In the genomic region with DNA sequence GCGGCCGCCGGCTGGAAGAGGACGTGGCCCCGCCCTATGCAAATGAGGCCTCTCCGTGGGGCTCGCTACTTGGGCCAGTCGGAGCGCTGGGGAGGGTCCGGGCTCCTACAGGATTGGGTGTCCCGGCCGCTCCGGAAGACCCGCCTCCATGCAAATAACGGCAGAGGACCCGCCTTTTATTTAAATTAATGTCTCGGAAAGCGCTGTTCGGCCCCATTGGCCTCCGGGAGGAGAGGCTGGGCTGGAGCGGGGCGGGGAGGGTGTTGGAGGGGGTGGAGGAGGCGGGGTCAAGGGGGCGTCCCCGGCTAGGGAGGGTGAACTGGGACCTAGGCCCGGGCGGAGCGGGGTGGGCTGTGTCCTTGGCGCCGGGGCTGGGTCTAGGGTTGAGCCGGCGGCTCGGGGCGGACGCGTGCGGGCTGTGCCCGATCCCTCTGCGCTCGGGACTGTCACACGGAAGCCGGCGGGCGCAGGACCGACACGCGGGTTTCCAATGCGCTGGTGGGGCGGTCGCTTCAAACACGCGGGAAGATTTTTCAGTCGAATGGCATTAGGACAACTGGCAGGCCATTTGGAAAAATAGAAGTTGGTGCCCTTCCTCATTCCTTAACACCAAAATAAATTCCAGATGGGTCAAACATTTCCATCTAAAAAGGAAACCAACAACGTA, we compare ENCODE assay signal across 8 cellular contexts. TPM values are rescaled to one million over a fixed set of nuclear protein-coding genes. Genes with fewer than 3 reads are reported as not detected.
DNase-seq lines count a peak whose midpoint lies in the region; ATAC-seq and TF ChIP-seq lines count a peak whose summit lies in the region.

No MANE protein-coding gene starts in this region.

- intact Hi-C loops in left ventricle myocardium superior (cut with micrococcal nuclease) (no loop called here), prostate gland (cut with DNase I) (loop anchor here (5.0 kb wide), 1 partner anchor 40 kb away; the partner anchor contains the start of gene POLD2)

- H3K4me1 ChIP-seq in prostate gland (replicated peaks) (no peaks in the 10 kb centered on the region), urinary bladder (ENCODE audit: insufficient read depth) (no peaks in the 10 kb centered on the region)

- peak in 2 of 4 experiments; percentile 5 to 6 for TF ChIP-seq CTCF in prostate gland (IDR thresholded peaks at IDR 0.05)

- no peaks in the 10 kb centered on the region for H3K9me3 ChIP-seq in prostate gland

- peak overlapping the region; percentile 83 to 85 for H3K27ac ChIP-seq in prostate gland
- H3K27ac ChIP-seq in urinary bladder (ENCODE audit: low read depth), result peak overlapping the region; percentile 78

- H3K36me3 ChIP-seq in prostate gland (peaks cover 0 to 29% of the 10 kb centered on the region in 2 donors), urinary bladder (ENCODE audit: insufficient read depth) (peaks cover 3% of the 10 kb centered on the region)

- TF ChIP-seq POLR2A in GM15510 (IDR thresholded peaks at IDR 0.05; ENCODE audit: borderline replicate concordance, extremely low read depth, insufficient read length) (peak; percentile 67), prostate gland (IDR thresholded peaks at IDR 0.05) (peak; percentile 15)

- ATAC-seq in HG02884 (IDR thresholded peaks at IDR 0.05; ENCODE audit: unreplicated experiment) (peak; percentile 94), left ventricle myocardium superior (peak; percentile 92)

- DNase-seq in NCI-H146 treated with DMSO at 0.1 percent for 48 hours (lab: John Stamatoyannopoulos, UW; ENCODE audit: unreplicated experiment) (peak; percentile 97), T-helper 1 cell (peak; percentile 98 to 99 (median 98)), amygdala (lab: John Stamatoyannopoulos, UW) (peak; percentile 69 to 100 (median 98)), left ventricle myocardium superior (peak; percentile 100), prostate gland (ENCODE audit: low spot score) (peak; percentile 99)

- H3K4me3 ChIP-seq in prostate gland (peak overlapping the region; percentile 64 to 81), urinary bladder (ENCODE audit: low read depth, low read length) (peak overlapping the region; percentile 84)

- WGBS in prostate gland, result under 1% methylated on average over 45 of the region's 54 CpGs
- under 1% methylated on average over 54 of the region's 54 CpGs for WGBS in urinary bladder

- H3K27me3 ChIP-seq in prostate gland (replicated peaks; ENCODE audit: insufficient read depth), result no peaks in the 10 kb centered on the region

RNA-seq across cellular contexts. Expression of gene POLM, which starts 0.3 kb away (rescaled TPM):
- total RNA-seq in left ventricle myocardium superior (17.6 TPM), prostate gland (10 to 100 TPM; 63.7 to 80.7 TPM), urinary bladder (10.2 TPM)
- polyA plus RNA-seq in urinary bladder, result 22.2 TPM

RNA-seq across cellular contexts. Expression of gene PGAM2, which starts 17.3 kb away (rescaled TPM):
- total RNA-seq in left ventricle myocardium superior (967 TPM), prostate gland (1 to 10 TPM in 1 of 2 donors, not detected in 1; 9.7 TPM), urinary bladder (3.1 TPM)
- 0.71 TPM for polyA plus RNA-seq in urinary bladder

RNA-seq across cellular contexts. Expression of gene AEBP1, which starts 21.5 kb away (rescaled TPM):
- total RNA-seq in left ventricle myocardium superior, result 18.4 TPM
- total RNA-seq in prostate gland, result 100 to 1,000 TPM in 1 of 2 donors, 10 to 100 TPM in 1; 40.4 to 219 TPM
- 57.2 TPM for total RNA-seq in urinary bladder
- polyA plus RNA-seq in urinary bladder, result 247 TPM

RNA-seq across cellular contexts. Expression of gene DBNL, which starts 38.2 kb away (rescaled TPM):
- total RNA-seq in left ventricle myocardium superior (31.2 TPM), prostate gland (100 to 1,000 TPM; 118 to 120 TPM), urinary bladder (56.0 TPM)
- 111 TPM for polyA plus RNA-seq in urinary bladder

RNA-seq across cellular contexts. Expression of gene POLD2, which starts 40.7 kb away (rescaled TPM):
- total RNA-seq in left ventricle myocardium superior (92.9 TPM), prostate gland (10 to 100 TPM; 53.1 to 65.9 TPM), urinary bladder (37.5 TPM)
- polyA plus RNA-seq in urinary bladder, result 73.5 TPM

Comparison
In these comparisons a context has a peak if more than half of its experiments do, and no peak if none do; other contexts are left out.
1. Peak in every context shown above with its lines: DNase-seq, ATAC-seq, H3K4me3 ChIP-seq and H3K27ac ChIP-seq.
2. RNA of gene PGAM2, which starts 17.3 kb away (total RNA-seq): 967 TPM in left ventricle myocardium superior (single experiment); 9.7 TPM in prostate gland and 3.1 TPM in urinary bladder (single experiment); every median in the first group is over 10 times any median in the second.